2 cellular contexts compared by ENCODE assay signal in genomic region chr5:10863763-10864383, GRCh38.
TF ChIP-seq lines count a peak whose summit lies in the region.

No MANE protein-coding gene starts in this region.

TF ChIP-seq in HCT116, 20 proteins besides CTCF, POLR2A, EP300 and RAD21 (continued from another document):
- TF ChIP-seq ZBTB33 (IDR thresholded peaks at IDR 0.05; ENCODE audit: extremely low read depth, insufficient replicate concordance, low read length) (no peak), POLR2AphosphoS5 (IDR thresholded peaks at IDR 0.05; ENCODE audit: low read depth, low read length) (no peak), SP1 (IDR thresholded peaks at IDR 0.05; ENCODE audit: low read depth) (no peak), EZH2phosphoT487 (IDR thresholded peaks at IDR 0.05; ENCODE audit: borderline replicate concordance) (no peak), ZNF274 (IDR thresholded peaks at IDR 0.05; ENCODE audit: low read depth, low read length) (no peak), MAX (IDR thresholded peaks at IDR 0.05) (no peak), CBX3 (IDR thresholded peaks at IDR 0.05; ENCODE audit: low read depth) (no peak)
TF ChIP-seq in HCT116: peak in this region for 0.

TF ChIP-seq in WTC11, 78 proteins besides CTCF, POLR2A, EP300 and RAD21 (continued from another document):
- no peak for TF ChIP-seq ZNF512 (CRISPR knock-in tag; IDR thresholded peaks at IDR 0.05; ENCODE audit: borderline replicate concordance)
- TF ChIP-seq KAT7 (CRISPR knock-in tag; IDR thresholded peaks at IDR 0.05; ENCODE audit: borderline replicate concordance), result no peak
